Comparison of ENCODE assay signal across 9 cellular contexts in the genomic region with DNA sequence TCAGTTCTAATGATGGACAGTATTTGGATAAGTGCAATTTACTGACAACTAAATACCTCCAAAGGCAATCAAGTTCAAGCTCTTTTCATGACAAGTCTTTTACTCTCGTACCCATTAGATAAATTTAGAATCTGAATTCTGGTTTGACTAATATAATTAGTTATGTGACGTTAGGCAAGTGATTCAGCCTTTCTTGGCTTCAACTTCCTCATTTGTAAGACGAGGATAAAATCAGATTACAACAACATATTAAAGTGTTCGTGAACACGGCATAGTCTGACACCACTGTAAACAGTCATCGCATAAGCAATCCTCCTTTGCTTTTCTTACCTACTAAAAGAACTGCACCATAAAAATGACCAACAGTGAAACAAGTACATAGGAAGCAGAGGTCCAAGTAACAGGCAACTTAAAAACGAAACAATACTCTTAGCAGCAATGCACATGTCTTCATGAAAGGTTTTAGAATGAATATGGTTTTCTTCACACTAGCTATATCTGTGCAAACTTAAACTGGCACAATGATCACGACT. TPM values are rescaled to one million over a fixed set of nuclear protein-coding genes. Genes with fewer than 3 reads are reported as not detected.
DNase-seq lines count a peak whose midpoint lies in the region; ATAC-seq and TF ChIP-seq lines count a peak whose summit lies in the region.
"Had no signal": no experiment of that assay in that cellular context is flagged by ENCODE, and none has a peak within 500 bp of the region (broad histone marks: within the 10 kb centered on the region; RNA-seq: fewer than 3 reads in every experiment).

No MANE protein-coding gene starts in this region.

- H3K27ac Mint-ChIP-seq in activated T-helper 1 cell treated with anti-CD3 and anti-CD28 coated beads, Interleukin-12 subunit alpha, Interleukin-12 subunit beta, Interleukin-2, Interleukin-4 antibody, amounts not matched to agents 30 ng/mL and 10 ng/mL and 1 ng/mL, durations not matched to agents 14 hours and 24 hours and 36 hours = peak overlapping the region; percentile 80

- H3K9me3 ChIP-seq in skeletal muscle tissue (ENCODE audit: control insufficient read depth in 3 of 3, low read length in 3 of 3) (no peaks in the 10 kb centered on the region), gastroesophageal sphincter (no peaks in the 10 kb centered on the region)

- DNase-seq in SIG-M5 treated with dmso at 0.1 percent for 504 hours (lab: John Stamatoyannopoulos, UW; ENCODE audit: unreplicated experiment) (peak; percentile 79), SIG-M5 (lab: John Stamatoyannopoulos, UW) (no peak), Right ventricle myocardium inferior (ENCODE audit: missing footprints) (no peak), LoVo (ENCODE audit: low spot score) (no peak)
- DNase-seq in activated T-helper 1 cell treated with anti-CD3 and anti-CD28 coated beads, Interleukin-12 subunit alpha, Interleukin-12 subunit beta, Interleukin-2, Interleukin-4 antibody, amounts not matched to agents 30 ng/mL and 10 ng/mL and 1 ng/mL, durations not matched to agents 14 hours and 24 hours and 36 hours (ENCODE audit: low spot score) = no peak

- H3K27me3 ChIP-seq in skeletal muscle tissue (ENCODE audit: control insufficient read depth in 3 of 3, insufficient read depth in 3 of 3, low read length in 3 of 3) (no peaks in the 10 kb centered on the region), gastroesophageal sphincter (no peaks in the 10 kb centered on the region)

- peaks cover 40% of the 10 kb centered on the region for H3K36me3 Mint-ChIP-seq in activated T-helper 1 cell treated with anti-CD3 and anti-CD28 coated beads, Interleukin-12 subunit alpha, Interleukin-12 subunit beta, Interleukin-2, Interleukin-4 antibody, amounts not matched to agents 30 ng/mL and 10 ng/mL and 1 ng/mL, durations not matched to agents 14 hours and 24 hours and 36 hours (ENCODE audit: low read depth)

- 35 to 42% methylated on average over 8 of the region's 8 CpGs for WGBS in gastroesophageal sphincter (ENCODE audit: low coverage in 1 of 2), 2 donors

- H3K4me3 Mint-ChIP-seq in activated T-helper 1 cell treated with anti-CD3 and anti-CD28 coated beads, Interleukin-12 subunit alpha, Interleukin-12 subunit beta, Interleukin-2, Interleukin-4 antibody, amounts not matched to agents 30 ng/mL and 10 ng/mL and 1 ng/mL, durations not matched to agents 14 hours and 24 hours and 36 hours = peak overlapping the region; percentile 73

- TF ChIP-seq CTCF in gastroesophageal sphincter (IDR thresholded peaks at IDR 0.05) = no peak

- peaks cover 2% of the 10 kb centered on the region for H3K27me3 Mint-ChIP-seq in activated T-helper 1 cell treated with anti-CD3 and anti-CD28 coated beads, Interleukin-12 subunit alpha, Interleukin-12 subunit beta, Interleukin-2, Interleukin-4 antibody, amounts not matched to agents 30 ng/mL and 10 ng/mL and 1 ng/mL, durations not matched to agents 14 hours and 24 hours and 36 hours (ENCODE audit: insufficient read depth)

- H3K4me1 ChIP-seq in skeletal muscle tissue (ENCODE audit: control insufficient read depth in 3 of 3, insufficient read depth in 3 of 3, low read length in 3 of 3) = peaks cover 0 to 5% (median 3%) of the 10 kb centered on the region in 3 donors
- peaks cover 0 to 16% (median 0%) of the 10 kb centered on the region in 3 donors for H3K4me1 ChIP-seq in gastroesophageal sphincter

- peak overlapping the region; percentile 11 for H3K27ac ChIP-seq in skeletal muscle tissue (ENCODE audit: low read depth, low read length)
- H3K27ac ChIP-seq in gastroesophageal sphincter = no peak overlapping the region
- H3K27ac ChIP-seq: 22Rv1 had no signal

- H3K9me3 Mint-ChIP-seq in activated T-helper 1 cell treated with anti-CD3 and anti-CD28 coated beads, Interleukin-12 subunit alpha, Interleukin-12 subunit beta, Interleukin-2, Interleukin-4 antibody, amounts not matched to agents 30 ng/mL and 10 ng/mL and 1 ng/mL, durations not matched to agents 14 hours and 24 hours and 36 hours = no peaks in the 10 kb centered on the region

- ATAC-seq in HG03103 (IDR thresholded peaks at IDR 0.05; ENCODE audit: low read depth, unreplicated experiment) (peak; percentile 53), Right ventricle myocardium inferior (no peak), gastroesophageal sphincter (no peak)

- H3K4me3 ChIP-seq in skeletal muscle tissue (ENCODE audit: low read length in 3 of 3) (peak overlapping the region in 1 of 3 donors; percentile 2), gastroesophageal sphincter (no peak overlapping the region)

- H3K4me1 Mint-ChIP-seq in activated T-helper 1 cell treated with anti-CD3 and anti-CD28 coated beads, Interleukin-12 subunit alpha, Interleukin-12 subunit beta, Interleukin-2, Interleukin-4 antibody, amounts not matched to agents 30 ng/mL and 10 ng/mL and 1 ng/mL, durations not matched to agents 14 hours and 24 hours and 36 hours (ENCODE audit: low read depth) = peaks cover 52% of the 10 kb centered on the region

- H3K36me3 ChIP-seq in skeletal muscle tissue (ENCODE audit: control insufficient read depth in 3 of 3, insufficient read depth in 3 of 3, low read length in 3 of 3) (peaks cover 0 to 5% (median 4%) of the 10 kb centered on the region in 3 donors), gastroesophageal sphincter (peaks cover 0 to 16% of the 10 kb centered on the region in 2 donors)

- peak overlapping the region in 2 of 3 donors; percentile 4 to 39 for H3K9ac ChIP-seq in skeletal muscle tissue (ENCODE audit: low read depth in 1 of 3, low read length in 3 of 3)

- intact Hi-C loops in activated T-helper 1 cell treated with anti-CD3 and anti-CD28 coated beads, Interleukin-12 subunit alpha, Interleukin-12 subunit beta, Interleukin-2, Interleukin-4 antibody, amounts not matched to agents 30 ng/mL and 10 ng/mL and 1 ng/mL, durations not matched to agents 14 hours and 24 hours and 36 hours (cut with micrococcal nuclease) = no loop called here
- intact Hi-C loops in Right ventricle myocardium inferior (cut with DNase I) = no loop called here

- no peak for TF ChIP-seq EP300 in gastroesophageal sphincter (IDR thresholded peaks at IDR 0.05)

- no peak for TF ChIP-seq POLR2A in gastroesophageal sphincter (IDR thresholded peaks at IDR 0.05)

RNA-seq across cellular contexts. Expression of gene COA6, which starts 25.7 kb away (rescaled TPM):
- total RNA-seq in activated T-helper 1 cell treated with anti-CD3 and anti-CD28 coated beads, Interleukin-12 subunit alpha, Interleukin-12 subunit beta, Interleukin-2, Interleukin-4 antibody, amounts not matched to agents 30 ng/mL and 10 ng/mL and 1 ng/mL, durations not matched to agents 14 hours and 24 hours and 36 hours = 57.2 and 66.9 TPM in 2 replicates
- total RNA-seq in skeletal muscle tissue = 12.5 TPM
- total RNA-seq in Right ventricle myocardium inferior = 42.5 TPM
- 10 to 100 TPM; 13.4 to 24.7 (median 16.9) TPM for total RNA-seq in gastroesophageal sphincter
